23 cellular contexts compared by ENCODE assay signal in genomic region chr5:10652606-10653005, GRCh38.
DNase-seq lines count a peak whose midpoint lies in the region; ATAC-seq and TF ChIP-seq lines count a peak whose summit lies in the region.
"Had no signal": no experiment of that assay in that cellular context is flagged by ENCODE, and none has a peak within 500 bp of the region (broad histone marks: within the 10 kb centered on the region; RNA-seq: fewer than 3 reads in every experiment).

No MANE protein-coding gene starts in this region.

- intact Hi-C loops in Right ventricle myocardium superior (cut with DNase I): no loop called here

- TF ChIP-seq CTCF in right atrium auricular region (IDR thresholded peaks at IDR 0.05): no peak
- TF ChIP-seq CTCF in type B pancreatic cell (conservative IDR thresholded peaks at IDR 0.05): no peak
- no peak for TF ChIP-seq CTCF in WERI-Rb-1 (IDR thresholded peaks at IDR 0.05; ENCODE audit: low read depth, low read length)

- H3K36me3 ChIP-seq in right atrium auricular region (no peaks in the 10 kb centered on the region), skeletal muscle tissue (ENCODE audit: control insufficient read depth in 3 of 3, insufficient read depth in 3 of 3, low read length in 3 of 3) (no peaks in the 10 kb centered on the region), WERI-Rb-1 (peaks cover 81% of the 10 kb centered on the region)
- H3K36me3 ChIP-seq: Peyer's patch, SJCRH30 had no signal

- DNase-seq in Right ventricle myocardium superior: no peak
- DNase-seq in right atrium auricular region (ENCODE audit: low spot score): no peak
- peak; percentile 37 for DNase-seq in mesenteric fat pad (ENCODE audit: low spot score)
- DNase-seq in NCI-H82 treated with DMSO at 0.1 percent for 48 hours (lab: John Stamatoyannopoulos, UW; ENCODE audit: unreplicated experiment): no peak
- no peak for DNase-seq in type B pancreatic cell (ENCODE audit: extremely low spot score, unreplicated experiment)
- DNase-seq in WERI-Rb-1: no peak
- DNase-seq: CD4-positive, alpha-beta memory T cell; COR-L47; DMS53; H9; KBM-7; MV-4-11; NCI-H1105; NCI-H146; NCI-H1930; NCI-H526; NCI-H82; OCI-M1; SJCRH30 had no signal

- peak; percentile 6 for ATAC-seq in Right ventricle myocardium superior (ENCODE audit: poor library complexity)
- ATAC-seq: GM23338 had no signal

- no peak overlapping the region for H3K27ac Mint-ChIP-seq in type B pancreatic cell
- H3K27ac Mint-ChIP-seq: CD4-positive, alpha-beta memory T cell; GM23338 had no signal

- H3K9me3 Mint-ChIP-seq in type B pancreatic cell: no peaks in the 10 kb centered on the region
- H3K9me3 Mint-ChIP-seq: GM23338, H9 had no signal

- H3K27ac ChIP-seq in right atrium auricular region: no peak overlapping the region
- H3K27ac ChIP-seq in skeletal muscle tissue (ENCODE audit: low read depth, low read length): peak overlapping the region; percentile 13
- no peak overlapping the region for H3K27ac ChIP-seq in WERI-Rb-1
- H3K27ac ChIP-seq: BLaER1 treated with 17β-estradiol and CSF1 and Interleukin-3, amounts not matched to agents 10 nM and 100 nM; Peyer's patch; SJCRH30 had no signal

- H3K4me3 Mint-ChIP-seq in type B pancreatic cell: no peak overlapping the region
- H3K4me3 Mint-ChIP-seq: CD4-positive, alpha-beta memory T cell; GM23338; H9 had no signal

- H3K27me3 ChIP-seq in right atrium auricular region (no peaks in the 10 kb centered on the region), skeletal muscle tissue (ENCODE audit: control insufficient read depth in 3 of 3, insufficient read depth in 3 of 3, low read length in 3 of 3) (peaks cover 0 to 3% (median 0%) of the 10 kb centered on the region in 3 donors), WERI-Rb-1 (ENCODE audit: insufficient read depth, low read depth, severe bottlenecking) (no peaks in the 10 kb centered on the region)
- H3K27me3 ChIP-seq: BLaER1 treated with 17β-estradiol and CSF1 and Interleukin-3, amounts not matched to agents 10 nM and 100 nM; Peyer's patch; SJCRH30 had no signal

- H3K36me3 Mint-ChIP-seq in type B pancreatic cell: peaks cover 4% of the 10 kb centered on the region
- H3K36me3 Mint-ChIP-seq: CD4-positive, alpha-beta memory T cell had no signal

- H3K9me3 ChIP-seq in right atrium auricular region: no peaks in the 10 kb centered on the region
- no peaks in the 10 kb centered on the region for H3K9me3 ChIP-seq in skeletal muscle tissue (ENCODE audit: control insufficient read depth in 3 of 3, low read length in 3 of 3)
- no peaks in the 10 kb centered on the region for H3K9me3 ChIP-seq in WERI-Rb-1 (ENCODE audit: severe bottlenecking)
- H3K9me3 ChIP-seq: Peyer's patch, SJCRH30 had no signal

- no peaks in the 10 kb centered on the region for H3K27me3 Mint-ChIP-seq in type B pancreatic cell
- H3K27me3 Mint-ChIP-seq: CD4-positive, alpha-beta memory T cell had no signal

- peaks cover 0 to 13% of the 10 kb centered on the region in 2 donors for H3K4me1 ChIP-seq in right atrium auricular region
- H3K4me1 ChIP-seq in skeletal muscle tissue (ENCODE audit: control insufficient read depth in 3 of 3, insufficient read depth in 3 of 3, low read length in 3 of 3): peaks cover 5 to 14% (median 13%) of the 10 kb centered on the region in 3 donors
- H3K4me1 ChIP-seq: BLaER1 treated with 17β-estradiol and CSF1 and Interleukin-3, amounts not matched to agents 10 nM and 100 nM; Peyer's patch; SJCRH30 had no signal

- no peak overlapping the region for H3K4me3 ChIP-seq in right atrium auricular region
- H3K4me3 ChIP-seq in skeletal muscle tissue (ENCODE audit: low read length in 3 of 3): no peak overlapping the region
- H3K4me3 ChIP-seq in WERI-Rb-1 (ENCODE audit: low read depth, low read length): no peak overlapping the region
- H3K4me3 ChIP-seq: BLaER1 treated with 17β-estradiol and CSF1 and Interleukin-3, amounts not matched to agents 10 nM and 100 nM; GM23338; Peyer's patch; SJCRH30 had no signal

- H3K9ac ChIP-seq in skeletal muscle tissue (ENCODE audit: low read depth in 1 of 3, low read length in 3 of 3): no peak overlapping the region
- H3K9ac ChIP-seq: BLaER1 treated with 17β-estradiol and CSF1 and Interleukin-3, amounts not matched to agents 10 nM and 100 nM had no signal

- no peaks in the 10 kb centered on the region for H3K4me1 Mint-ChIP-seq in type B pancreatic cell (ENCODE audit: unreplicated experiment)
- H3K4me1 Mint-ChIP-seq: CD4-positive, alpha-beta memory T cell had no signal
